Comparison of ENCODE assay signal across 8 cellular contexts in the genomic region with DNA sequence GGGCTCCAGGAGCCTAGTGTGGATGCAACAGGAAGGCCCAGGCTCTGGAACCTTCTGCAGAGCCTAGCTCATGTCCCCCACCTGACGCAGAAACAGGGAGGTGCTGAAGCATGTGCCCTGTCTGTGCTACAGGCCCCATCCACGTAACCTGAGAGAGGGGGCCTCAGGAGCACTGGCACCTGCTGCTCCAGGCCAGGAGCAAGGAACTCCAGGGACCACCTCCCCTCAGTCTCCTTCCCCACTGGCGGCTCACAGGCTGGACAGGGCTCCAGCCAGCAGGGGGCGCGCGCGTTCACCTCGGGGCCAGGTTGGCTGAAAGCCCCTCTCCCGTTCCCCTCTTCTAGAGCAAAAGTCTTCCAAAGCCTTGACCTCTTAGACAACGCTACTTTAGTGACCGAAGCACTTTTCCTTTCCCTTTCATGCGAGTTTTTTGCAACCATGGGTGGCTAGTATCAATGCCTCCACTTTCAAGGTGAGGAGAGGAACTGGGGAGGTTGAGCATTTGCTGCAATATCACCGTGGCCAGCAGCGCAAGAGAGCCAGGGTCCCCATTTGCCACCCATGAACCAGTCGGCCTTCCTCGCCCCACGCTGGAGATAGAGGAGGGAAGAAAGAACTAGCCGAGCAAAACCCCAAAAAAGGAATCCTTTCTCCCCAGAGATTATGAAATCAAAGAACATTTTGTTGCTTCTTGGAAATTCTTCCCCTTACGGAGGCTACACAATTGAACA. TPM values are rescaled to one million over a fixed set of nuclear protein-coding genes. Genes with fewer than 3 reads are reported as not detected.
DNase-seq lines count a peak whose midpoint lies in the region; ATAC-seq, FAIRE-seq and TF ChIP-seq lines count a peak whose summit lies in the region.

No MANE protein-coding gene starts in this region.

- peak overlapping the region; percentile 95 for H3K23ac ChIP-seq in IMR-90 (ENCODE audit: low read depth, low read length)

- H3K4ac ChIP-seq in IMR-90 (ENCODE audit: low read depth, low read length) = peak overlapping the region; percentile 86

- peak overlapping the region; percentile 96 for H2BK120ac ChIP-seq in IMR-90 (ENCODE audit: low read depth, low read length)

- peak overlapping the region; percentile 95 for H3K9ac ChIP-seq in IMR-90 (ENCODE audit: low read depth, low read length)

- DNase-seq in GM12891 (ENCODE audit: insufficient read length, low spot score) (peak; percentile 74), IMR-90 (peak; percentile 49), breast epithelium (ENCODE audit: low spot score in 2 of 2) (peak in 1 of 2 donors; percentile 69), islet precursor cell (peak; percentile 87), HPDE6-E6E7 (ENCODE audit: extremely low spot score) (no peak)
- peak; percentile 46 to 67 for DNase-seq in stimulated activated CD4-positive, alpha-beta T cell treated with anti-CD3 and anti-CD28 coated beads, Interleukin-15, amount 100 ng/mL, for 1 hour (ENCODE audit: low read depth in 1 of 2, low spot score in 1 of 2)

- H3K4me1 ChIP-seq in IMR-90 (ENCODE audit: control insufficient read depth, insufficient read depth, low read length) (peaks cover 20% of the 10 kb centered on the region), breast epithelium (peaks cover 4 to 6% of the 10 kb centered on the region in 2 donors)

- peaks cover 34 to 86% of the 10 kb centered on the region in 2 experiments for H3K79me1 ChIP-seq in IMR-90 (ENCODE audit: low read depth in 1 of 2, low read length in 2 of 2)

- peak overlapping the region; percentile 98 for H2AK5ac ChIP-seq in IMR-90 (ENCODE audit: low read depth, low read length)

- TF ChIP-seq POLR2A in GM12891 (IDR thresholded peaks at IDR 0.05; ENCODE audit: low read depth, low read length) = no peak
- no peak; the same call in 1 of the 2 replicates for TF ChIP-seq POLR2A in IMR-90 (IDR thresholded peaks at IDR 0.05; ENCODE audit: low read depth, low read length)
- no peak for TF ChIP-seq POLR2A in breast epithelium (IDR thresholded peaks at IDR 0.05)

- peak overlapping the region; percentile 82 for H3K56ac ChIP-seq in IMR-90 (ENCODE audit: extremely low read depth, insufficient read depth, low read length)

- peak; percentile 59 for TF ChIP-seq RAD21 in IMR-90 (IDR thresholded peaks at IDR 0.05; ENCODE audit: low read length)

- H2AFZ ChIP-seq in IMR-90 (replicated peaks; ENCODE audit: low read length, poor library complexity) = peak overlapping the region; percentile 70

- peak overlapping the region; percentile 87 for H2BK5ac ChIP-seq in IMR-90 (ENCODE audit: low read depth, low read length, poor library complexity, severe bottlenecking)

- peaks cover 30% of the 10 kb centered on the region for H3K9me1 ChIP-seq in IMR-90 (ENCODE audit: insufficient read depth, low read length)

- H3K36me3 ChIP-seq in IMR-90 (ENCODE audit: control insufficient read depth, insufficient read depth, low read length) (peaks cover 29% of the 10 kb centered on the region), breast epithelium (no peaks in the 10 kb centered on the region)

- dilution Hi-C loops in IMR-90 (cut with HindIII; ENCODE audit: low sequenced_read_pairs, unreplicated experiment) = no loop called here

- CTCF ChIA-PET in IMR-90 (lab: Yijun Ruan, JAX) = interaction anchor here (0.6 kb wide), 2 partner anchors 15 to 17 kb away, joined by 3 read pairs; no protein-coding TSS in a partner anchor

- peaks cover 46% of the 10 kb centered on the region for H4K20me1 ChIP-seq in IMR-90 (ENCODE audit: insufficient read depth, low read length)

- H3K14ac ChIP-seq in IMR-90 (replicated peaks; ENCODE audit: low read depth, low read length) = peak overlapping the region; percentile 99

- H3K9me3 ChIP-seq in IMR-90 (ENCODE audit: control insufficient read depth, insufficient read depth, low read length) (no peaks in the 10 kb centered on the region), breast epithelium (no peaks in the 10 kb centered on the region)

- intact Hi-C loops in IMR-90 (cut with micrococcal nuclease) (no loop called here), breast epithelium (cut with DNase I; ENCODE audit: low total_unique reads) (no loop called here)

- H3K4me2 ChIP-seq in IMR-90 (ENCODE audit: low read depth, low read length) = peak overlapping the region; percentile 99

- peak overlapping the region; percentile 98 for H4K5ac ChIP-seq in IMR-90 (ENCODE audit: low read depth, low read length)

- H2BK15ac ChIP-seq in IMR-90 (ENCODE audit: low read depth, low read length) = peak overlapping the region; percentile 64; the same call in 2 of the 3 replicates

- peak overlapping the region; percentile 95 for H4K91ac ChIP-seq in IMR-90 (ENCODE audit: insufficient read depth, low read depth, low read length)

- peak overlapping the region; percentile 98 for H3K18ac ChIP-seq in IMR-90 (ENCODE audit: low read depth, low read length)

- H3K27me3 ChIP-seq in IMR-90 (ENCODE audit: control insufficient read depth, insufficient read depth, low read length) = no peaks in the 10 kb centered on the region
- H3K27me3 ChIP-seq in breast epithelium = no peaks in the 10 kb centered on the region

- peak overlapping the region; percentile 94 for H3K27ac ChIP-seq in IMR-90 (ENCODE audit: insufficient read depth, low read length)
- H3K27ac ChIP-seq in VCaP = peak overlapping the region; percentile 75; the same call in 1 of the 2 replicates
- H3K27ac ChIP-seq in breast epithelium = peak overlapping the region; percentile 81 to 88

- peak; percentile 40 for ATAC-seq in IMR-90 (ENCODE audit: low read depth)
- ATAC-seq in HG02938 (IDR thresholded peaks at IDR 0.05; ENCODE audit: unreplicated experiment) = no peak

- 53% methylated on average over 3 of the region's 19 CpGs; no CpG with 5 or more reads in 1 of the 2 experiments for WGBS in IMR-90 (ENCODE audit: extremely low coverage in 2 of 2, insufficient read length in 1 of 2), 2 experiments

- H2AK9ac ChIP-seq in IMR-90 (replicated peaks; ENCODE audit: low read depth, low read length, poor library complexity) = peak overlapping the region; percentile 92

- POLR2A ChIA-PET in IMR-90 (lab: Charles Lee; ENCODE audit: unreplicated experiment) = interaction anchor here (0.6 kb wide), 1 partner anchor 64 kb away, joined by 3 read pairs; no protein-coding TSS in a partner anchor

- H2BK20ac ChIP-seq in IMR-90 (ENCODE audit: low read depth, low read length) = peak overlapping the region; percentile 90

- peak overlapping the region; percentile 98 for H4K8ac ChIP-seq in IMR-90 (ENCODE audit: low read depth in 2 of 2, low read length in 2 of 2)

- TF ChIP-seq CTCF in IMR-90 (conservative IDR thresholded peaks at IDR 0.05; ENCODE audit: low read depth, low read length) (peak; percentile 71), VCaP (conservative IDR thresholded peaks at IDR 0.05) (peak; percentile 73), breast epithelium (IDR thresholded peaks at IDR 0.05) (peak; percentile 83 to 91 (median 88))

- in situ Hi-C loops in IMR-90 (cut with MboI; ENCODE audit: low sequenced_read_pairs) = no loop called here

- H3K4me3 ChIP-seq in IMR-90 (ENCODE audit: insufficient read depth, low read depth, low read length) (peak overlapping the region; percentile 87), breast epithelium (peak overlapping the region; percentile 89 to 98 (median 90))

- FAIRE-seq in GM12891 (lab: Jason Lieb, UNC) = peak; percentile 88

- no TSS peak for BruUV-seq in IMR-90 (replicated peaks; lab: Mats Ljungman, UMichigan)

TF ChIP-seq in GM12891, 5 proteins besides CTCF, POLR2A, EP300 and RAD21:
- TF ChIP-seq SPI1 (IDR thresholded peaks at IDR 0.05; ENCODE audit: low read depth, low read length) (peak; percentile 78), POU2F2 (IDR thresholded peaks at IDR 0.05; ENCODE audit: low read depth, low read length) (peak; percentile 22; the same call in 1 of the 2 replicates), POLR2AphosphoS5 (IDR thresholded peaks at IDR 0.05; ENCODE audit: low read depth, low read length) (no peak)

TF ChIP-seq in IMR-90, 13 proteins besides CTCF, POLR2A, EP300 and RAD21:
- peak; percentile 51 for TF ChIP-seq SMC3 (IDR thresholded peaks at IDR 0.05; ENCODE audit: low read depth, low read length)
- no peak for TF ChIP-seq RCOR1 (IDR thresholded peaks at IDR 0.05; ENCODE audit: insufficient replicate concordance, low read length)
- peak; percentile 27; the same call in 1 of the 2 replicates for TF ChIP-seq MXI1 (IDR thresholded peaks at IDR 0.05; ENCODE audit: borderline replicate concordance, low read depth, low read length)
TF ChIP-seq in IMR-90: peak in this region for 2.

RNA-seq across cellular contexts. Expression of a gene that starts 52.4 kb away (rescaled TPM):
- 6.8 TPM for polyA plus RNA-seq in GM12891 (2012; ENCODE audit: low read depth, missing spikeins)
- total RNA-seq in IMR-90 (2012; rRNA removed) (2.2 and 2.7 TPM in 2 replicates), breast epithelium (10 to 100 TPM in 1 of 3 donors, 1 to 10 TPM in 2; 4.3 to 11.7 (median 9.2) TPM)
- polyA plus RNA-seq in IMR-90 (2012; rRNA removed) = 1.7 and 1.8 TPM in 2 replicates
- 1.4 TPM in 2 replicates for polyA plus RNA-seq in IMR-90 (2012; cell fraction: cytosol; rRNA removed)
- 2.8 and 3.5 TPM in 2 replicates for polyA plus RNA-seq in IMR-90 (2012; cell fraction: nucleus; rRNA removed; ENCODE audit: low replicate concordance)

RNA-seq across cellular contexts. Expression of a gene that starts 53.2 kb away (rescaled TPM):
- 8.7 TPM for polyA plus RNA-seq in GM12891 (2012; ENCODE audit: low read depth, missing spikeins)
- 8.3 and 9.3 TPM in 2 replicates for total RNA-seq in IMR-90 (2012; rRNA removed)
- 22.1 and 22.7 TPM in 2 replicates for polyA plus RNA-seq in IMR-90 (2012; rRNA removed)
- polyA plus RNA-seq in IMR-90 (2012; cell fraction: cytosol; rRNA removed) = 11.9 and 21.1 TPM in 2 replicates
- 23.3 and 30.1 TPM in 2 replicates for polyA plus RNA-seq in IMR-90 (2012; cell fraction: nucleus; rRNA removed; ENCODE audit: low replicate concordance)
- total RNA-seq in breast epithelium = 10 to 100 TPM; 46.4 to 77.4 (median 49.5) TPM
